In the genomic region with DNA sequence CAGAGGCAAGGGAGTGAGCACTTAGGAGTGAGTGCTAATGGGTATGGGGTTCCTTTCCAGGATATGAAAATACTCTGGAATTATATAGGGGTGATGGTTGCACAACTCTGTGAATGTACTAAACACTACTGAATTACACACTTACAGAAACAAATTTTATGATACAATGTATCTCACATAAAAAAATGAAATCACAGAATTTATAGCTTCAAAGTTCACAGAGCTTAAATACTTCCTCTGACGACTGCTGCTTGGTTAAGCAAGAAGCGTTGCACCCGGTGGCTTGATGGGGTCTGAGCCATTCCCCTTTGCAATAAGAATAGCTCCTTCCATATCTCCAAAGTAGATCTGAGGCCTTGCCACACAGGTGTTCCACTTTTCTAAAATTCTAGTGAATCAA, we compare ENCODE assay signal across 31 cellular contexts.
"Had no signal": no experiment of that assay in that cellular context is flagged by ENCODE, and none has a peak within 500 bp of the region (broad histone marks: within the 10 kb centered on the region; RNA-seq: fewer than 3 reads in every experiment).

No MANE protein-coding gene starts in this region.

- ATAC-seq: activated naive CD4-positive, alpha-beta T cell treated with anti-CD3 and anti-CD28 coated beads, Interleukin-2, amount 50 U/mL, for 72 hours; activated naive CD8-positive, alpha-beta T cell treated with anti-CD3 and anti-CD28 coated beads, Interleukin-2, amount 50 U/mL, for 24 hours; activated T-cell treated with anti-CD3 and anti-CD28 coated beads, Interleukin-2, amount 50 U/mL, for 4 hours; activated T-cell treated with anti-CD3 and anti-CD28 coated beads, Interleukin-2, amount 50 U/mL, for 72 hours; activated T-helper 17 cell treated with anti-CD3 and anti-CD28 coated beads, Interleukin-2, amount 50 U/mL, for 72 hours; body of pancreas had no signal

- H3K9me3 ChIP-seq: adrenal gland, ascending aorta, body of pancreas, breast epithelium had no signal

- H3K27ac ChIP-seq: adrenal gland, ascending aorta, body of pancreas, breast epithelium, cardiac muscle cell had no signal

- DNase-seq: activated effector memory CD4-positive, alpha-beta T cell treated with anti-CD3 and anti-CD28 coated beads, Interleukin-2, amount 50 U/mL, for 16 hours; activated effector memory CD4-positive, alpha-beta T cell treated with Interleukin-2 at 50 U/mL for 16 hours; activated gamma-delta T cell; activated gamma-delta T cell treated with Interleukin-2 at 50 U/mL for 16 hours; activated naive CD4-positive, alpha-beta T cell; activated naive CD4-positive, alpha-beta T cell treated with anti-CD3 and anti-CD28 coated beads for 36 hours; activated naive CD4-positive, alpha-beta T cell treated with anti-CD3 and anti-CD28 coated beads, Interleukin-2, amount 10 ng/mL, durations not matched to agents 7 days and 5 days; activated naive CD4-positive, alpha-beta T cell treated with anti-CD3 and anti-CD28 coated beads, Interleukin-2, amount 50 U/mL, for 16 hours; activated naive CD8-positive, alpha-beta T cell treated with anti-CD3 and anti-CD28 coated beads for 36 hours; activated naive CD8-positive, alpha-beta T cell treated with anti-CD3 and anti-CD28 coated beads, Interleukin-2, amount 10 ng/mL, durations not matched to agents 7 days and 5 days; activated naive CD8-positive, alpha-beta T cell treated with anti-CD3 and anti-CD28 coated beads, Interleukin-2, amount 50 U/mL, for 24 hours; activated T-cell treated with anti-CD3 and anti-CD28 coated beads for 4 hours; activated T-cell treated with anti-CD3 and anti-CD28 coated beads, Interleukin-2, amount 50 U/mL, for 1 hour; activated T-cell treated with anti-CD3 and anti-CD28 coated beads, Interleukin-2, amount 50 U/mL, for 24 hours; activated T-cell treated with anti-CD3 and anti-CD28 coated beads, Interleukin-2, amount 50 U/mL, for 4 hours; activated T-cell treated with anti-CD3 and anti-CD28 coated beads, Interleukin-2, amount 50 U/mL, for 48 hours; activated T-cell treated with anti-CD3 and anti-CD28 coated beads, Interleukin-2, amount 50 U/mL, for 72 hours; adrenal gland; amniotic stem cell; amygdala; anterior cingulate cortex; aorta; body of pancreas; caudate nucleus; central memory CD4-positive, alpha-beta T cell; cerebellar nuclear complex had no signal

- H3K36me3 ChIP-seq: adrenal gland, ascending aorta, breast epithelium, cardiac muscle cell had no signal

- H3K27me3 ChIP-seq: adrenal gland, ascending aorta, body of pancreas, breast epithelium, cardiac muscle cell had no signal

- H3K4me3 ChIP-seq: adrenal gland, ascending aorta, body of pancreas, breast epithelium, cardiac muscle cell had no signal

- H3K4me1 ChIP-seq: adrenal gland, ascending aorta, body of pancreas, breast epithelium had no signal
